Comparison of ENCODE assay signal across 8 cellular contexts in genomic region chr16:58487566-58488351, GRCh38. TPM values are rescaled to one million over a fixed set of nuclear protein-coding genes. Genes with fewer than 3 reads are reported as not detected.
A peak's percentile ranks its signal among the peaks of the same experiment; 100 is the strongest.
DNase-seq lines count a peak whose midpoint lies in the region; ATAC-seq and TF ChIP-seq lines count a peak whose summit lies in the region.

No MANE protein-coding gene starts in this region.

- TF ChIP-seq POLR2A in lower leg skin (IDR thresholded peaks at IDR 0.05), result no peak

- H3K4me3 ChIP-seq in choroid plexus epithelial cell (ENCODE audit: low read depth, low read length) (no peak overlapping the region), lower leg skin (ENCODE audit: low read depth, poor library complexity, severe bottlenecking) (no peak overlapping the region)

- TF ChIP-seq CTCF in choroid plexus epithelial cell (conservative IDR thresholded peaks at IDR 0.05; ENCODE audit: low read depth, low read length), result peak; percentile 86
- peak in 1 of 3 donors; percentile 74 for TF ChIP-seq CTCF in lower leg skin (IDR thresholded peaks at IDR 0.05)

- ATAC-seq in HG02885 (IDR thresholded peaks at IDR 0.05; ENCODE audit: poor library complexity, unreplicated experiment), result peak; percentile 79
- ATAC-seq in GM21576 (IDR thresholded peaks at IDR 0.05; ENCODE audit: unreplicated experiment), result no peak

- intact Hi-C loops in lower leg skin (cut with DNase I; ENCODE audit: low total_unique reads), result loop anchor here (5.0 kb wide), 1 partner anchor 140 kb away; no protein-coding TSS in a partner anchor

- WGBS in lower leg skin, 2 donors, result 16 to 26% methylated on average over 30 to 41 of the region's 43 CpGs

- DNase-seq in GM03348 (ENCODE audit: low spot score) (peak; percentile 93), NCI-H2227 treated with DMSO at 0.1 percent for 48 hours (lab: John Stamatoyannopoulos, UW) (peak; percentile 69), choroid plexus epithelial cell (ENCODE audit: low read depth) (peak; percentile 80), lower leg skin (ENCODE audit: low spot score in 2 of 2) (peak; percentile 63 to 95)
- DNase-seq in activated CD4-positive, alpha-beta T cell treated with anti-CD3 and anti-CD28 coated beads for 48 hours, result peak; percentile 83
- DNase-seq in stimulated activated CD4-positive, alpha-beta T cell treated with anti-CD3 and anti-CD28 coated beads, Interleukin-4, amount 100 ng/mL, for 48 hours (ENCODE audit: low read depth in 2 of 2), result peak; percentile 54 to 74

RNA-seq across cellular contexts. Expression of gene NDRG4, which starts 12.2 kb away (rescaled TPM):
- total RNA-seq in lower leg skin, result 10 to 100 TPM; 29.7 to 97.2 (median 64.0) TPM

RNA-seq across cellular contexts. Expression of gene SETD6, which starts 27.6 kb away (rescaled TPM):
- 10 to 100 TPM; 32.8 to 74.2 (median 52.9) TPM for total RNA-seq in lower leg skin
